ENCODE assay signal across 8 cellular contexts in genomic region chr15:75367913-75368688, GRCh38. TPM values are rescaled to one million over a fixed set of nuclear protein-coding genes. Genes with fewer than 3 reads are reported as not detected.
A peak's percentile ranks its signal among the peaks of the same experiment; 100 is the strongest.
DNase-seq lines count a peak whose midpoint lies in the region; ATAC-seq and TF ChIP-seq lines count a peak whose summit lies in the region.

Gene MAN2C1 (minus strand): TSS chr15:75368607. CDS start chr15:75368583, 24 bp downstream.

- H3K4me3 ChIP-seq in left ventricle myocardium inferior (peak within 1 kb of the TSS; percentile 89), prostate gland (peak within 1 kb of the TSS; percentile 74 to 83), urinary bladder (ENCODE audit: low read depth, low read length) (peak within 1 kb of the TSS; percentile 98)

- 0% methylated on average over 41 of the region's 67 CpGs for WGBS in prostate gland
- WGBS in urinary bladder = under 1% methylated on average over 67 of the region's 67 CpGs

- TF ChIP-seq CTCF in left ventricle myocardium inferior (IDR thresholded peaks at IDR 0.05; ENCODE audit: borderline replicate concordance) (peak; percentile 83), prostate gland (IDR thresholded peaks at IDR 0.05) (peak; percentile 74 to 93 (median 91))

- no peaks in the 10 kb centered on the region for H3K36me3 Mint-ChIP-seq in T-helper 17 cell (ENCODE audit: low read depth)

- peak within 1 kb of the TSS; percentile 93 for H3K4me3 Mint-ChIP-seq in T-helper 17 cell

- peak within 1 kb of the TSS; percentile 99 for H3K27ac ChIP-seq in left ventricle myocardium inferior (replicated peaks)
- H3K27ac ChIP-seq in prostate gland = peak within 1 kb of the TSS; percentile 94 to 95
- H3K27ac ChIP-seq in urinary bladder (ENCODE audit: low read depth) = peak within 1 kb of the TSS; percentile 99

- peak within 1 kb of the TSS; percentile 92 for H3K27ac Mint-ChIP-seq in T-helper 17 cell

- TF ChIP-seq POLR2A in prostate gland (IDR thresholded peaks at IDR 0.05) = peak; percentile 87

- no peaks in the 10 kb centered on the region for H3K27me3 Mint-ChIP-seq in T-helper 17 cell

- no peaks in the 10 kb centered on the region for H3K9me3 ChIP-seq in T-helper 17 cell (ENCODE audit: control insufficient read depth, low read length, poor library complexity, severe bottlenecking)
- H3K9me3 ChIP-seq in left ventricle myocardium inferior (replicated peaks) = no peaks in the 10 kb centered on the region
- H3K9me3 ChIP-seq in prostate gland = no peaks in the 10 kb centered on the region

- intact Hi-C loops in left ventricle myocardium inferior (cut with micrococcal nuclease) = loop anchor here (5.0 kb wide), 1 partner anchor 84 kb away; the partner anchor contains the start of gene SIN3A
- intact Hi-C loops in prostate gland (cut with DNase I) = loop anchor here (1.0 to 5.0 kb wide), 3 partner anchors 83 to 269 kb away; partner anchors contain the start of gene SIN3A

- ATAC-seq in GM18498 (IDR thresholded peaks at IDR 0.05; ENCODE audit: unreplicated experiment) (peak; percentile 88), HG02938 (IDR thresholded peaks at IDR 0.05; ENCODE audit: unreplicated experiment) (peak; percentile 78), T-helper 17 cell (peak; percentile 94)

- H3K36me3 ChIP-seq in left ventricle myocardium inferior = peaks cover 63% of the 10 kb centered on the region
- peaks cover 0 to 6% of the 10 kb centered on the region in 2 donors for H3K36me3 ChIP-seq in prostate gland
- peaks cover 1% of the 10 kb centered on the region for H3K36me3 ChIP-seq in urinary bladder (ENCODE audit: insufficient read depth)

- H3K27me3 ChIP-seq in left ventricle myocardium inferior (ENCODE audit: low read depth) (no peaks in the 10 kb centered on the region), prostate gland (replicated peaks; ENCODE audit: insufficient read depth) (no peaks in the 10 kb centered on the region)

- peak; percentile 81 for DNase-seq in NCI-H1694 treated with DMSO at 0.1 percent for 48 hours (lab: John Stamatoyannopoulos, UW)
- DNase-seq in T-helper 17 cell = peak; percentile 84 to 86 (median 85)
- DNase-seq in amygdala (lab: John Stamatoyannopoulos, UW) = peak; percentile 20 to 92 (median 80)
- peak; percentile 95 for DNase-seq in left ventricle myocardium inferior
- DNase-seq in prostate gland (ENCODE audit: low spot score) = peak; percentile 97

- H3K4me1 ChIP-seq in left ventricle myocardium inferior (peaks cover 30% of the 10 kb centered on the region), prostate gland (replicated peaks) (peaks cover 4% of the 10 kb centered on the region), urinary bladder (ENCODE audit: insufficient read depth) (no peaks in the 10 kb centered on the region)

- H3K4me1 Mint-ChIP-seq in T-helper 17 cell = peaks cover 20% of the 10 kb centered on the region

RNA-seq across cellular contexts. Expression of gene MAN2C1, which starts in this region (rescaled TPM):
- total RNA-seq in T-helper 17 cell = 100 to 1,000 TPM; 344 to 450 TPM
- 114 TPM for total RNA-seq in left ventricle myocardium inferior
- 100 to 1,000 TPM; 184 to 238 TPM for total RNA-seq in prostate gland
- total RNA-seq in urinary bladder = 78.2 TPM
- polyA plus RNA-seq in urinary bladder = 113 TPM

Comparison
In these comparisons a context has a peak if more than half of its experiments do, and no peak if none do; other contexts are left out.
1. Peak in every context shown above with its lines: DNase-seq, ATAC-seq, H3K4me3 ChIP-seq and H3K27ac ChIP-seq.